ENCODE assay signal across 8 cellular contexts in genomic region chr9:124126571-124127289, GRCh38.
A peak's percentile ranks its signal among the peaks of the same experiment; 100 is the strongest.
DNase-seq lines count a peak whose midpoint lies in the region; ATAC-seq, FAIRE-seq and TF ChIP-seq lines count a peak whose summit lies in the region.

No MANE protein-coding gene starts in this region.

- H3K9ac ChIP-seq in parathyroid adenoma, result no peak overlapping the region

- no peak overlapping the region for H3K4me2 ChIP-seq in parathyroid adenoma (ENCODE audit: low read length)

- H3K27ac ChIP-seq in parathyroid adenoma, result no peak overlapping the region

- no peaks in the 10 kb centered on the region for H3K27me3 ChIP-seq in parathyroid adenoma (ENCODE audit: control insufficient read depth, insufficient read depth, low read length)

- no peaks in the 10 kb centered on the region for H3K36me3 ChIP-seq in parathyroid adenoma (ENCODE audit: control insufficient read depth, insufficient read depth, low read length)

- no peaks in the 10 kb centered on the region for H3K9me3 ChIP-seq in parathyroid adenoma (ENCODE audit: control insufficient read depth, low read length)

- no peak for FAIRE-seq in frontal cortex (lab: Jason Lieb, UNC)

- H3K4me3 ChIP-seq in parathyroid adenoma (ENCODE audit: low read depth, low read length), result no peak overlapping the region

- no peak overlapping the region for H3K4me3 Mint-ChIP-seq in type B pancreatic cell

- no peaks in the 10 kb centered on the region for H3K36me3 Mint-ChIP-seq in type B pancreatic cell

- no peaks in the 10 kb centered on the region for H3K4me1 Mint-ChIP-seq in type B pancreatic cell (ENCODE audit: unreplicated experiment)

- peak; percentile 80 for TF ChIP-seq CTCF in parathyroid adenoma (IDR thresholded peaks at IDR 0.05)
- TF ChIP-seq CTCF in type B pancreatic cell (conservative IDR thresholded peaks at IDR 0.05), result peak; percentile 96

- no peaks in the 10 kb centered on the region for H3K79me2 ChIP-seq in parathyroid adenoma

- ATAC-seq in HG03457 (IDR thresholded peaks at IDR 0.05; ENCODE audit: unreplicated experiment), result no peak

- DNase-seq in EH (ENCODE audit: low read depth) (peak; percentile 65), KG1 (lab: John Stamatoyannopoulos, UW) (peak; percentile 39), SHP77 (lab: John Stamatoyannopoulos, UW) (peak; percentile 71 to 73), frontal cortex (ENCODE audit: low spot score in 2 of 2) (peak; percentile 54 to 69), type B pancreatic cell (ENCODE audit: extremely low spot score, unreplicated experiment) (peak; percentile 80)
- DNase-seq in activated T-helper 9 cell treated with anti-CD3 and anti-CD28 coated beads, Interleukin-2, amount 50 U/mL, for 16 hours (ENCODE audit: low read depth), result peak; percentile 68

- no peak overlapping the region for H2AFZ ChIP-seq in parathyroid adenoma

- H3K9me3 Mint-ChIP-seq in type B pancreatic cell, result no peaks in the 10 kb centered on the region

- H3K4me1 ChIP-seq in parathyroid adenoma, result no peaks in the 10 kb centered on the region

- H3K27ac Mint-ChIP-seq in type B pancreatic cell, result no peak overlapping the region

- peaks cover 43% of the 10 kb centered on the region for H3K27me3 Mint-ChIP-seq in type B pancreatic cell
